ENCODE assay signal across 2 cellular contexts in the genomic region with DNA sequence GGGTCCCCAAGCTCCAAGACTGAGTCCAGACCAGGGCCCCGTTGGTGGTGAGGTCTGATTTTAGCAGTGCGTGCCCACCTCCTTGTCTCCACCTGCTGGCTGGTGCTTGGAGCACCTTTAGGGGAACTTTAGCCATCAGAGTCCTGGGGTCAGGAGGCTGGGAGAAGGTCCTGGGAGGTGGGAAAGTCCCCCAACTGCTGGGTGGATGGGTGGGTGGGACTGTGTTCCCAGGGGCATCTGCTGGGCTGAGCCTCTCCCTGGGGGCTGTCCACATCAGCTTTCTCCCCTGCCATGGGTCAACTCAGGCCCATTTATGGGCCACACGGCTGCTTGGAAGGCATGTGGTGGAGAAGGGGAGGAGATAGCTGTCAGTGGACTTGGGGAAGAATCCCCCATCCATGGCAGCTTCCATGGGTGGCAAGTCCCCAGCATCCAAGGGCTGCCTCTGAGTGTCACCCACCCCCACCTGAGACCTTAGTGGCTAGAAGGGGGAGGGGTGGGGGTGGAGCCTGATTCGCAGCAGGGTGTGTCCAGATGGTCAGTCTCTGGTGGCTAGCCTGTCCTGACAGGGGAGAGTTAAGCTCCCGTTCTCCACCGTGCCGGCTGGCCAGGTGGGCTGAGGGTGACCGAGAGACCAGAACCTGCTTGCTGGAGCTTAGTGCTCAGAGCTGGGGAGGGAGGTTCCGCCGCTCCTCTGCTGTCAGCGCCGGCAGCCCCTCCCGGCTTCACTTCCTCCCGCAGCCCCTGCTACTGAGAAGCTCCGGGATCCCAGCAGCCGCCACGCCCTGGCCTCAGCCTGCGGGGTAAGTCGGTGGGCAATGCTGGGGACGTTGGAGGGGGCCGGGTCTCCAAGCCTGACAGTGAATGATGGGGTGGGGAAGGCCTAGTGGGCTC.
TF ChIP-seq lines count a peak whose summit lies in the region.

A gene with protein sequence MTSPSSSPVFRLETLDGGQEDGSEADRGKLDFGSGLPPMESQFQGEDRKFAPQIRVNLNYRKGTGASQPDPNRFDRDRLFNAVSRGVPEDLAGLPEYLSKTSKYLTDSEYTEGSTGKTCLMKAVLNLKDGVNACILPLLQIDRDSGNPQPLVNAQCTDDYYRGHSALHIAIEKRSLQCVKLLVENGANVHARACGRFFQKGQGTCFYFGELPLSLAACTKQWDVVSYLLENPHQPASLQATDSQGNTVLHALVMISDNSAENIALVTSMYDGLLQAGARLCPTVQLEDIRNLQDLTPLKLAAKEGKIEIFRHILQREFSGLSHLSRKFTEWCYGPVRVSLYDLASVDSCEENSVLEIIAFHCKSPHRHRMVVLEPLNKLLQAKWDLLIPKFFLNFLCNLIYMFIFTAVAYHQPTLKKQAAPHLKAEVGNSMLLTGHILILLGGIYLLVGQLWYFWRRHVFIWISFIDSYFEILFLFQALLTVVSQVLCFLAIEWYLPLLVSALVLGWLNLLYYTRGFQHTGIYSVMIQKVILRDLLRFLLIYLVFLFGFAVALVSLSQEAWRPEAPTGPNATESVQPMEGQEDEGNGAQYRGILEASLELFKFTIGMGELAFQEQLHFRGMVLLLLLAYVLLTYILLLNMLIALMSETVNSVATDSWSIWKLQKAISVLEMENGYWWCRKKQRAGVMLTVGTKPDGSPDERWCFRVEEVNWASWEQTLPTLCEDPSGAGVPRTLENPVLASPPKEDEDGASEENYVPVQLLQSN (plus strand): TSS at position 541 of the 894 bp plus-strand sequence. CDS start 2,098 bp downstream, outside the sequence.

TF ChIP-seq in K562, 482 proteins besides CTCF, POLR2A, EP300 and RAD21 (continued from another document and continues in another):
- TF ChIP-seq, protein P1, sequence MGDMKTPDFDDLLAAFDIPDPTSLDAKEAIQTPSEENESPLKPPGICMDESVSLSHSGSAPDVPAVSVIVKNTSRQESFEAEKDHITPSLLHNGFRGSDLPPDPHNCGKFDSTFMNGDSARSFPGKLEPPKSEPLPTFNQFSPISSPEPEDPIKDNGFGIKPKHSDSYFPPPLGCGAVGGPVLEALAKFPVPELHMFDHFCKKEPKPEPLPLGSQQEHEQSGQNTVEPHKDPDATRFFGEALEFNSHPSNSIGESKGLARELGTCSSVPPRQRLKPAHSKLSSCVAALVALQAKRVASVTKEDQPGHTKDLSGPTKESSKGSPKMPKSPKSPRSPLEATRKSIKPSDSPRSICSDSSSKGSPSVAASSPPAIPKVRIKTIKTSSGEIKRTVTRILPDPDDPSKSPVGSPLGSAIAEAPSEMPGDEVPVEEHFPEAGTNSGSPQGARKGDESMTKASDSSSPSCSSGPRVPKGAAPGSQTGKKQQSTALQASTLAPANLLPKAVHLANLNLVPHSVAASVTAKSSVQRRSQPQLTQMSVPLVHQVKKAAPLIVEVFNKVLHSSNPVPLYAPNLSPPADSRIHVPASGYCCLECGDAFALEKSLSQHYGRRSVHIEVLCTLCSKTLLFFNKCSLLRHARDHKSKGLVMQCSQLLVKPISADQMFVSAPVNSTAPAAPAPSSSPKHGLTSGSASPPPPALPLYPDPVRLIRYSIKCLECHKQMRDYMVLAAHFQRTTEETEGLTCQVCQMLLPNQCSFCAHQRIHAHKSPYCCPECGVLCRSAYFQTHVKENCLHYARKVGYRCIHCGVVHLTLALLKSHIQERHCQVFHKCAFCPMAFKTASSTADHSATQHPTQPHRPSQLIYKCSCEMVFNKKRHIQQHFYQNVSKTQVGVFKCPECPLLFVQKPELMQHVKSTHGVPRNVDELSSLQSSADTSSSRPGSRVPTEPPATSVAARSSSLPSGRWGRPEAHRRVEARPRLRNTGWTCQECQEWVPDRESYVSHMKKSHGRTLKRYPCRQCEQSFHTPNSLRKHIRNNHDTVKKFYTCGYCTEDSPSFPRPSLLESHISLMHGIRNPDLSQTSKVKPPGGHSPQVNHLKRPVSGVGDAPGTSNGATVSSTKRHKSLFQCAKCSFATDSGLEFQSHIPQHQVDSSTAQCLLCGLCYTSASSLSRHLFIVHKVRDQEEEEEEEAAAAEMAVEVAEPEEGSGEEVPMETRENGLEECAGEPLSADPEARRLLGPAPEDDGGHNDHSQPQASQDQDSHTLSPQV (IDR thresholded peaks at IDR 0.05) = peak; percentile 27; the same call in 1 of the 2 replicates
- TF ChIP-seq POLR2B (IDR thresholded peaks at IDR 0.05; ENCODE audit: low read depth, partially characterized antibody) = peak; percentile 62
- TF ChIP-seq, protein P2, sequence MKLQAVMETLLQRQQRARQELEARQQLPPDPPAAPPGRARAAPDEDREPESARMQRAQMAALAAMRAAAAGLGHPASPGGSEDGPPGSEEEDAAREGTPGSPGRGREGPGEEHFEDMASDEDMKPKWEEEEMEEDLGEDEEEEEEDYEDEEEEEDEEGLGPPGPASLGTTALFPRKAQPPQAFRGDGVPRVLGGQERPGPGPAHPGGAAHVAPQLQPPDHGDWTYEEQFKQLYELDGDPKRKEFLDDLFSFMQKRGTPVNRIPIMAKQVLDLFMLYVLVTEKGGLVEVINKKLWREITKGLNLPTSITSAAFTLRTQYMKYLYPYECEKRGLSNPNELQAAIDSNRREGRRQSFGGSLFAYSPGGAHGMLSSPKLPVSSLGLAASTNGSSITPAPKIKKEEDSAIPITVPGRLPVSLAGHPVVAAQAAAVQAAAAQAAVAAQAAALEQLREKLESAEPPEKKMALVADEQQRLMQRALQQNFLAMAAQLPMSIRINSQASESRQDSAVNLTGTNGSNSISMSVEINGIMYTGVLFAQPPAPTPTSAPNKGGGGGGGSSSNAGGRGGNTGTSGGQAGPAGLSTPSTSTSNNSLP (IDR thresholded peaks at IDR 0.05; ENCODE audit: borderline replicate concordance, low read depth, low read length) = no peak
- no peak for TF ChIP-seq ILF3 (IDR thresholded peaks at IDR 0.05; ENCODE audit: borderline replicate concordance)
- 0 out of 2 replicates have a peak, but pooled peaks have one; percentile 33 for TF ChIP-seq NR2C2 (CRISPR knock-in tag; IDR thresholded peaks at IDR 0.05)
- TF ChIP-seq NR2C2 (tag; IDR thresholded peaks at IDR 0.05) = no peak
- TF ChIP-seq ELF2 (CRISPR knock-in tag; IDR thresholded peaks at IDR 0.05) = no peak
- TF ChIP-seq NFIX (CRISPR knock-in tag; IDR thresholded peaks at IDR 0.05; ENCODE audit: low read depth) = no peak
- TF ChIP-seq HNRNPLL (IDR thresholded peaks at IDR 0.05; ENCODE audit: low read depth, low read length, poor library complexity, severe bottlenecking) = no peak
- no peak for TF ChIP-seq CAMTA2 (CRISPR knock-in tag; conservative IDR thresholded peaks at IDR 0.05)
- TF ChIP-seq, protein P3, sequence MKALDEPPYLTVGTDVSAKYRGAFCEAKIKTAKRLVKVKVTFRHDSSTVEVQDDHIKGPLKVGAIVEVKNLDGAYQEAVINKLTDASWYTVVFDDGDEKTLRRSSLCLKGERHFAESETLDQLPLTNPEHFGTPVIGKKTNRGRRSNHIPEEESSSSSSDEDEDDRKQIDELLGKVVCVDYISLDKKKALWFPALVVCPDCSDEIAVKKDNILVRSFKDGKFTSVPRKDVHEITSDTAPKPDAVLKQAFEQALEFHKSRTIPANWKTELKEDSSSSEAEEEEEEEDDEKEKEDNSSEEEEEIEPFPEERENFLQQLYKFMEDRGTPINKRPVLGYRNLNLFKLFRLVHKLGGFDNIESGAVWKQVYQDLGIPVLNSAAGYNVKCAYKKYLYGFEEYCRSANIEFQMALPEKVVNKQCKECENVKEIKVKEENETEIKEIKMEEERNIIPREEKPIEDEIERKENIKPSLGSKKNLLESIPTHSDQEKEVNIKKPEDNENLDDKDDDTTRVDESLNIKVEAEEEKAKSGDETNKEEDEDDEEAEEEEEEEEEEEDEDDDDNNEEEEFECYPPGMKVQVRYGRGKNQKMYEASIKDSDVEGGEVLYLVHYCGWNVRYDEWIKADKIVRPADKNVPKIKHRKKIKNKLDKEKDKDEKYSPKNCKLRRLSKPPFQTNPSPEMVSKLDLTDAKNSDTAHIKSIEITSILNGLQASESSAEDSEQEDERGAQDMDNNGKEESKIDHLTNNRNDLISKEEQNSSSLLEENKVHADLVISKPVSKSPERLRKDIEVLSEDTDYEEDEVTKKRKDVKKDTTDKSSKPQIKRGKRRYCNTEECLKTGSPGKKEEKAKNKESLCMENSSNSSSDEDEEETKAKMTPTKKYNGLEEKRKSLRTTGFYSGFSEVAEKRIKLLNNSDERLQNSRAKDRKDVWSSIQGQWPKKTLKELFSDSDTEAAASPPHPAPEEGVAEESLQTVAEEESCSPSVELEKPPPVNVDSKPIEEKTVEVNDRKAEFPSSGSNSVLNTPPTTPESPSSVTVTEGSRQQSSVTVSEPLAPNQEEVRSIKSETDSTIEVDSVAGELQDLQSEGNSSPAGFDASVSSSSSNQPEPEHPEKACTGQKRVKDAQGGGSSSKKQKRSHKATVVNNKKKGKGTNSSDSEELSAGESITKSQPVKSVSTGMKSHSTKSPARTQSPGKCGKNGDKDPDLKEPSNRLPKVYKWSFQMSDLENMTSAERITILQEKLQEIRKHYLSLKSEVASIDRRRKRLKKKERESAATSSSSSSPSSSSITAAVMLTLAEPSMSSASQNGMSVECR (CRISPR knock-in tag; IDR thresholded peaks at IDR 0.05) = peak; percentile 26; the same call in 1 of the 2 replicates
- TF ChIP-seq ELF4 (CRISPR knock-in tag; IDR thresholded peaks at IDR 0.05) = no peak

TF ChIP-seq in HepG2, 621 proteins besides CTCF, POLR2A, EP300 and RAD21 (continued from another document and continues in another):
- no peak for TF ChIP-seq ZNF773 (CRISPR knock-in tag; IDR thresholded peaks at IDR 0.05; ENCODE audit: borderline replicate concordance)
- no peak for TF ChIP-seq RNF2 (conservative IDR thresholded peaks at IDR 0.05; ENCODE audit: low read depth)
- no peak for TF ChIP-seq RORA (CRISPR knock-in tag; IDR thresholded peaks at IDR 0.05)
- TF ChIP-seq, protein P4, sequence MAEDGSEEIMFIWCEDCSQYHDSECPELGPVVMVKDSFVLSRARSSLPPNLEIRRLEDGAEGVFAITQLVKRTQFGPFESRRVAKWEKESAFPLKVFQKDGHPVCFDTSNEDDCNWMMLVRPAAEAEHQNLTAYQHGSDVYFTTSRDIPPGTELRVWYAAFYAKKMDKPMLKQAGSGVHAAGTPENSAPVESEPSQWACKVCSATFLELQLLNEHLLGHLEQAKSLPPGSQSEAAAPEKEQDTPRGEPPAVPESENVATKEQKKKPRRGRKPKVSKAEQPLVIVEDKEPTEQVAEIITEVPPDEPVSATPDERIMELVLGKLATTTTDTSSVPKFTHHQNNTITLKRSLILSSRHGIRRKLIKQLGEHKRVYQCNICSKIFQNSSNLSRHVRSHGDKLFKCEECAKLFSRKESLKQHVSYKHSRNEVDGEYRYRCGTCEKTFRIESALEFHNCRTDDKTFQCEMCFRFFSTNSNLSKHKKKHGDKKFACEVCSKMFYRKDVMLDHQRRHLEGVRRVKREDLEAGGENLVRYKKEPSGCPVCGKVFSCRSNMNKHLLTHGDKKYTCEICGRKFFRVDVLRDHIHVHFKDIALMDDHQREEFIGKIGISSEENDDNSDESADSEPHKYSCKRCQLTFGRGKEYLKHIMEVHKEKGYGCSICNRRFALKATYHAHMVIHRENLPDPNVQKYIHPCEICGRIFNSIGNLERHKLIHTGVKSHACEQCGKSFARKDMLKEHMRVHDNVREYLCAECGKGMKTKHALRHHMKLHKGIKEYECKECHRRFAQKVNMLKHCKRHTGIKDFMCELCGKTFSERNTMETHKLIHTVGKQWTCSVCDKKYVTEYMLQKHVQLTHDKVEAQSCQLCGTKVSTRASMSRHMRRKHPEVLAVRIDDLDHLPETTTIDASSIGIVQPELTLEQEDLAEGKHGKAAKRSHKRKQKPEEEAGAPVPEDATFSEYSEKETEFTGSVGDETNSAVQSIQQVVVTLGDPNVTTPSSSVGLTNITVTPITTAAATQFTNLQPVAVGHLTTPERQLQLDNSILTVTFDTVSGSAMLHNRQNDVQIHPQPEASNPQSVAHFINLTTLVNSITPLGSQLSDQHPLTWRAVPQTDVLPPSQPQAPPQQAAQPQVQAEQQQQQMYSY (CRISPR knock-in tag; IDR thresholded peaks at IDR 0.05) = no peak
- TF ChIP-seq ZNF17 (CRISPR knock-in tag; IDR thresholded peaks at IDR 0.05) = no peak
- TF ChIP-seq, protein P5, sequence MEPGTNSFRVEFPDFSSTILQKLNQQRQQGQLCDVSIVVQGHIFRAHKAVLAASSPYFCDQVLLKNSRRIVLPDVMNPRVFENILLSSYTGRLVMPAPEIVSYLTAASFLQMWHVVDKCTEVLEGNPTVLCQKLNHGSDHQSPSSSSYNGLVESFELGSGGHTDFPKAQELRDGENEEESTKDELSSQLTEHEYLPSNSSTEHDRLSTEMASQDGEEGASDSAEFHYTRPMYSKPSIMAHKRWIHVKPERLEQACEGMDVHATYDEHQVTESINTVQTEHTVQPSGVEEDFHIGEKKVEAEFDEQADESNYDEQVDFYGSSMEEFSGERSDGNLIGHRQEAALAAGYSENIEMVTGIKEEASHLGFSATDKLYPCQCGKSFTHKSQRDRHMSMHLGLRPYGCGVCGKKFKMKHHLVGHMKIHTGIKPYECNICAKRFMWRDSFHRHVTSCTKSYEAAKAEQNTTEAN (CRISPR knock-in tag; conservative IDR thresholded peaks at IDR 0.05) = no peak
- TF ChIP-seq ZNF7 (CRISPR knock-in tag; IDR thresholded peaks at IDR 0.05) = no peak
- TF ChIP-seq, protein P6, sequence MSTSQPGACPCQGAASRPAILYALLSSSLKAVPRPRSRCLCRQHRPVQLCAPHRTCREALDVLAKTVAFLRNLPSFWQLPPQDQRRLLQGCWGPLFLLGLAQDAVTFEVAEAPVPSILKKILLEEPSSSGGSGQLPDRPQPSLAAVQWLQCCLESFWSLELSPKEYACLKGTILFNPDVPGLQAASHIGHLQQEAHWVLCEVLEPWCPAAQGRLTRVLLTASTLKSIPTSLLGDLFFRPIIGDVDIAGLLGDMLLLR (CRISPR knock-in tag; IDR thresholded peaks at IDR 0.05) = 0 out of 2 replicates have a peak, but pooled peaks have one; percentile 41
- no peak for TF ChIP-seq ZFP1 (CRISPR knock-in tag; IDR thresholded peaks at IDR 0.05)
- TF ChIP-seq IKZF4 (CRISPR knock-in tag; IDR thresholded peaks at IDR 0.05; ENCODE audit: borderline replicate concordance, low read depth, not compliant biosample characterization) = no peak
- TF ChIP-seq, protein P7, sequence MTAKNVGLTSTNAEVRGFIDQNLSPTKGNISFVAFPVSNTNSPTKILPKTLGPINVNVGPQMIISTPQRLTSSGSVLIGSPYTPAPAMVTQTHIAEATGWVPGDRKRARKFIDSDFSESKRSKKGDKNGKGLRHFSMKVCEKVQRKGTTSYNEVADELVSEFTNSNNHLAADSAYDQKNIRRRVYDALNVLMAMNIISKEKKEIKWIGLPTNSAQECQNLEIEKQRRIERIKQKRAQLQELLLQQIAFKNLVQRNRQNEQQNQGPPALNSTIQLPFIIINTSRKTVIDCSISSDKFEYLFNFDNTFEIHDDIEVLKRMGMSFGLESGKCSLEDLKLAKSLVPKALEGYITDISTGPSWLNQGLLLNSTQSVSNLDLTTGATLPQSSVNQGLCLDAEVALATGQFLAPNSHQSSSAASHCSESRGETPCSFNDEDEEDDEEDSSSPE (CRISPR knock-in tag; IDR thresholded peaks at IDR 0.05) = 0 out of 2 replicates have a peak, but pooled peaks have one; percentile 11
- no peak for TF ChIP-seq ZFP36L2 (CRISPR knock-in tag; IDR thresholded peaks at IDR 0.05)
- TF ChIP-seq HNF4G (IDR thresholded peaks at IDR 0.05; ENCODE audit: borderline replicate concordance, low read depth, low read length) = no peak
- peak; percentile 55; the same call in 1 of the 2 replicates for TF ChIP-seq HNF4G (CRISPR knock-in tag; IDR thresholded peaks at IDR 0.05; ENCODE audit: borderline replicate concordance, low read depth)
- TF ChIP-seq PHF8 (CRISPR knock-in tag; IDR thresholded peaks at IDR 0.05) = no peak; the same call in 1 of the 2 replicates
- TF ChIP-seq ZNF329 (CRISPR knock-in tag; IDR thresholded peaks at IDR 0.05; ENCODE audit: low read depth) = no peak
- no peak for TF ChIP-seq LCORL (IDR thresholded peaks at IDR 0.05)
- TF ChIP-seq LCORL (CRISPR knock-in tag; IDR thresholded peaks at IDR 0.05) = peak; percentile 80
